Comparison of ENCODE assay signal across 17 cellular contexts in genomic region chr20:63026582-63027424, GRCh38. TPM values are rescaled to one million over a fixed set of nuclear protein-coding genes. Genes with fewer than 3 reads are reported as not detected.
"Had no signal": no experiment of that assay in that cellular context is flagged by ENCODE, and none has a peak within 500 bp of the region (broad histone marks: within the 10 kb centered on the region; RNA-seq: fewer than 3 reads in every experiment).

No MANE protein-coding gene starts in this region.

- H3K4me3 ChIP-seq: body of pancreas, skin epidermis, tibial artery, vagina had no signal

- H3K79me2 ChIP-seq: parathyroid adenoma had no signal

- H3K27ac ChIP-seq: body of pancreas, parathyroid adenoma, skin epidermis, tibial artery, vagina, VCaP had no signal

- H3K36me3 ChIP-seq: tibial artery, vagina had no signal

- H3K27ac Mint-ChIP-seq: activated CD4-positive, alpha-beta T cell treated with anti-CD3 and anti-CD28 coated beads, Interleukin-2, amount 10 ng/mL, durations not matched to agents 24 days and 14 days; activated naive CD4-positive, alpha-beta T cell treated with anti-CD3 and anti-CD28 coated beads, Interleukin-2, amount 50 U/mL, for 24 hours; stimulated activated memory B cell treated with anti-CD40 and anti-IgM and Interleukin-4, amounts not matched to agents 10 μg/mL and 1 μg/mL and 100 μg/mL, for 72 hours had no signal

- H3K4me3 Mint-ChIP-seq: activated CD4-positive, alpha-beta T cell treated with anti-CD3 and anti-CD28 coated beads, Interleukin-2, amount 10 ng/mL, durations not matched to agents 24 days and 14 days; activated naive CD4-positive, alpha-beta T cell treated with anti-CD3 and anti-CD28 coated beads, Interleukin-2, amount 50 U/mL, for 24 hours; neural crest cell; stimulated activated memory B cell treated with anti-CD40 and anti-IgM and Interleukin-4, amounts not matched to agents 10 μg/mL and 1 μg/mL and 100 μg/mL, for 72 hours had no signal

- H3K9me3 Mint-ChIP-seq: activated CD4-positive, alpha-beta T cell treated with anti-CD3 and anti-CD28 coated beads, Interleukin-2, amount 10 ng/mL, durations not matched to agents 24 days and 14 days; activated naive CD4-positive, alpha-beta T cell treated with anti-CD3 and anti-CD28 coated beads, Interleukin-2, amount 50 U/mL, for 24 hours; neural crest cell; stimulated activated memory B cell treated with anti-CD40 and anti-IgM and Interleukin-4, amounts not matched to agents 10 μg/mL and 1 μg/mL and 100 μg/mL, for 72 hours; T-cell had no signal

- H3K27me3 ChIP-seq: vagina had no signal

- H3K36me3 Mint-ChIP-seq: activated naive CD4-positive, alpha-beta T cell treated with anti-CD3 and anti-CD28 coated beads, Interleukin-2, amount 50 U/mL, for 24 hours; stimulated activated memory B cell treated with anti-CD40 and anti-IgM and Interleukin-4, amounts not matched to agents 10 μg/mL and 1 μg/mL and 100 μg/mL, for 72 hours; T-cell had no signal

- H3K4me1 Mint-ChIP-seq: activated CD4-positive, alpha-beta T cell treated with anti-CD3 and anti-CD28 coated beads, Interleukin-2, amount 10 ng/mL, durations not matched to agents 24 days and 14 days; activated naive CD4-positive, alpha-beta T cell treated with anti-CD3 and anti-CD28 coated beads, Interleukin-2, amount 50 U/mL, for 24 hours; stimulated activated memory B cell treated with anti-CD40 and anti-IgM and Interleukin-4, amounts not matched to agents 10 μg/mL and 1 μg/mL and 100 μg/mL, for 72 hours had no signal

- H2AFZ ChIP-seq: parathyroid adenoma had no signal

- ATAC-seq: body of pancreas; stimulated activated memory B cell treated with anti-CD40 and anti-IgM and Interleukin-4, amounts not matched to agents 10 μg/mL and 1 μg/mL and 100 μg/mL, for 72 hours had no signal

- H3K4me1 ChIP-seq: parathyroid adenoma, vagina had no signal

- DNase-seq: activated CD4-positive, alpha-beta T cell treated with anti-CD3 and anti-CD28 coated beads, Interleukin-2, amount 10 ng/mL, durations not matched to agents 24 days and 14 days; activated T-cell treated with anti-CD3 and anti-CD28 coated beads, Interleukin-2, amount 50 U/mL, for 1 hour; body of pancreas; dermis blood vessel endothelial cell; erythroblast; hypothalamus; mesenchymal stem cell; T1000 had no signal

RNA-seq across cellular contexts. Expression of gene BHLHE23, which starts 20.0 kb away (rescaled TPM):
- total RNA-seq: activated CD4-positive, alpha-beta T cell treated with anti-CD3 and anti-CD28 coated beads, Interleukin-2, amount 10 ng/mL, durations not matched to agents 24 days and 14 days; body of pancreas; dermis blood vessel endothelial cell; neural crest cell; T-cell; vagina had no signal
